Comparison of ENCODE assay signal across 16 cellular contexts in the genomic region with DNA sequence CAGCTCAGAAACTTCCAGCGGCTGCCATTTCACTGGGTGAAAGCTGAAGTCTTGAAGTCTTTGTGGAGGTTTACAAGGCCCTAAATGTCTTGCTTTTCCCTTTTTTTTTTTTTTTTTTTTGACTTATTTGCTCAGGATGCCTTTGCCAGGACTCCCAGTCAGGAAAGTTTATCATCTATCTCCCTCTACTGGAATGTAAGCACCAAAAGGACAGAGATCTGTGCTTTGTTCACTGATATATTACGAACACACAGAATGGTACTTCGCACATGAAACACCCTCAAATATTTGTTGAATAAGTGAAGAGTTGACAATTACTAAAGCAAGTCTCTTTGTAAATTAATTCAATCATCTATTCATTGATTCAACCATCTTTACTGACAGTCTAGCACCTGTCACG. TPM values are rescaled to one million over a fixed set of nuclear protein-coding genes. Genes with fewer than 3 reads are reported as not detected.
DNase-seq lines count a peak whose midpoint lies in the region; ATAC-seq, FAIRE-seq and TF ChIP-seq lines count a peak whose summit lies in the region.
"Had no signal": no experiment of that assay in that cellular context is flagged by ENCODE, and none has a peak within 500 bp of the region (broad histone marks: within the 10 kb centered on the region; RNA-seq: fewer than 3 reads in every experiment).

No MANE protein-coding gene starts in this region.

- DNase-seq in ACHN (peak; percentile 19), HepG2 (ENCODE audit: low spot score) (no peak), COLO829 (ENCODE audit: low spot score) (no peak), NCI-H187 (lab: John Stamatoyannopoulos, UW) (no peak)
- DNase-seq: CD8-positive, alpha-beta memory T cell; H7; NCI-H1092; NCI-H1694; NCI-H345; NCI-H526 treated with DMSO at 0.1 percent for 48 hours; PC-9 had no signal

- peak; percentile 78 for TF ChIP-seq CTCF in VCaP (conservative IDR thresholded peaks at IDR 0.05)
- TF ChIP-seq CTCF in HepG2 (CRISPR knock-in tag; IDR thresholded peaks at IDR 0.05): peak; percentile 17

- H3K27ac ChIP-seq in VCaP: peak overlapping the region; percentile 44
- no peak overlapping the region for H3K27ac ChIP-seq in HepG2 (ENCODE audit: extremely low read length, insufficient read depth, low read length)
- H3K27ac ChIP-seq: PC-9 had no signal

- H3K4me3 ChIP-seq in HepG2 (replicated peaks in 1 of 3; ENCODE audit: insufficient read depth in 1 of 3, low read depth in 2 of 3, low read length in 3 of 3): no peak overlapping the region
- H3K4me3 ChIP-seq: PC-9 had no signal

- POLR2A ChIA-PET in HepG2 (lab: Yijun Ruan, JAX): no interaction called here

- FAIRE-seq in HepG2 (lab: Jason Lieb, UNC): no peak

- H3K4me2 ChIP-seq in HepG2 (ENCODE audit: low read depth, low read length): no peak overlapping the region
- H3K4me2 ChIP-seq: PC-9 had no signal

- in situ Hi-C loops in ACHN (cut with HindIII; ENCODE audit: low pct_ligation_motif_present, low pct_unique_long_range_greater_than_20kb, low sequenced_read_pairs): no loop called here
- in situ Hi-C loops in HepG2 (cut with HindIII; ENCODE audit: extremely low pct_ligation_motif_present, low pct_unique_long_range_greater_than_20kb): no loop called here

- no peaks in the 10 kb centered on the region for H4K20me1 ChIP-seq in HepG2 (ENCODE audit: insufficient read depth, low read length)

- no peak for TF ChIP-seq POLR2A in HepG2 (IDR thresholded peaks at IDR 0.05; ENCODE audit: insufficient read depth in 1 of 2, low read depth in 2 of 2, low read length in 2 of 2)

- no peaks in the 10 kb centered on the region for H3K27me3 ChIP-seq in HepG2 (ENCODE audit: control insufficient read depth in 1 of 2, insufficient read depth in 2 of 2, low read length in 2 of 2)

- intact Hi-C loops in HepG2 (cut with micrococcal nuclease; ENCODE audit: unreplicated experiment): no loop called here

- 99% methylated on average over 4 of the region's 4 CpGs for WGBS in HepG2 (ENCODE audit: low lambda C conversion rate)

- TF ChIP-seq RAD21 in Ishikawa (IDR thresholded peaks at IDR 0.05; ENCODE audit: low read depth) (peak; percentile 37), HepG2 (CRISPR knock-in tag; IDR thresholded peaks at IDR 0.05) (no peak)

- H3K79me2 ChIP-seq in HepG2 (ENCODE audit: insufficient read depth, low read length): no peaks in the 10 kb centered on the region

- peaks cover 24% of the 10 kb centered on the region for H3K4me1 ChIP-seq in HepG2 (ENCODE audit: insufficient read depth, low read length)

- peaks cover 4 to 48% of the 10 kb centered on the region in 2 experiments; a peak in 4 of 5 replicates for H3K36me3 ChIP-seq in HepG2 (replicated peaks in 1 of 2; ENCODE audit: control insufficient read depth in 1 of 2, insufficient read depth in 2 of 2, low read length in 2 of 2)

- H3K9me3 ChIP-seq in HepG2 (ENCODE audit: low read length): no peaks in the 10 kb centered on the region

- no peak overlapping the region for H3K9ac ChIP-seq in HepG2 (ENCODE audit: insufficient read depth, low read depth, low read length)

- CTCF ChIA-PET in HepG2 (lab: Yijun Ruan, JAX; ENCODE audit: low intra/inter-chr PET ratio, low total read pairs): no interaction called here

- TF ChIP-seq EP300 in Ishikawa (IDR thresholded peaks at IDR 0.05; ENCODE audit: borderline replicate concordance) (no peak), HepG2 (IDR thresholded peaks at IDR 0.05; ENCODE audit: low read depth in 2 of 2, low read length in 2 of 2) (no peak), HepG2 (CRISPR knock-in tag; IDR thresholded peaks at IDR 0.05; ENCODE audit: borderline replicate concordance) (no peak)

- BruUV-seq in HepG2 (replicated peaks; lab: Mats Ljungman, UMichigan): no TSS peak

- H2AFZ ChIP-seq in HepG2 (ENCODE audit: low read length): no peak overlapping the region
- H2AFZ ChIP-seq: PC-9 had no signal

- ATAC-seq in HepG2 (no peak; the same call in 2 of the 3 replicates), HG03442 (IDR thresholded peaks at IDR 0.05; ENCODE audit: unreplicated experiment) (no peak)
- ATAC-seq: Right ventricle myocardium inferior had no signal

TF ChIP-seq in Ishikawa, 13 proteins besides CTCF, POLR2A, EP300 and RAD21:
- TF ChIP-seq NFIC (IDR thresholded peaks at IDR 0.05) (no peak), TAF1 (IDR thresholded peaks at IDR 0.05; ENCODE audit: low read depth) (no peak), YY1 (IDR thresholded peaks at IDR 0.05; ENCODE audit: low read depth) (no peak)

TF ChIP-seq in HepG2, 621 proteins besides CTCF, POLR2A, EP300 and RAD21:
- no peak for TF ChIP-seq ERF (CRISPR knock-in tag; IDR thresholded peaks at IDR 0.05)
- TF ChIP-seq ZNF713 (CRISPR knock-in tag; IDR thresholded peaks at IDR 0.05): no peak
- TF ChIP-seq, protein P1, sequence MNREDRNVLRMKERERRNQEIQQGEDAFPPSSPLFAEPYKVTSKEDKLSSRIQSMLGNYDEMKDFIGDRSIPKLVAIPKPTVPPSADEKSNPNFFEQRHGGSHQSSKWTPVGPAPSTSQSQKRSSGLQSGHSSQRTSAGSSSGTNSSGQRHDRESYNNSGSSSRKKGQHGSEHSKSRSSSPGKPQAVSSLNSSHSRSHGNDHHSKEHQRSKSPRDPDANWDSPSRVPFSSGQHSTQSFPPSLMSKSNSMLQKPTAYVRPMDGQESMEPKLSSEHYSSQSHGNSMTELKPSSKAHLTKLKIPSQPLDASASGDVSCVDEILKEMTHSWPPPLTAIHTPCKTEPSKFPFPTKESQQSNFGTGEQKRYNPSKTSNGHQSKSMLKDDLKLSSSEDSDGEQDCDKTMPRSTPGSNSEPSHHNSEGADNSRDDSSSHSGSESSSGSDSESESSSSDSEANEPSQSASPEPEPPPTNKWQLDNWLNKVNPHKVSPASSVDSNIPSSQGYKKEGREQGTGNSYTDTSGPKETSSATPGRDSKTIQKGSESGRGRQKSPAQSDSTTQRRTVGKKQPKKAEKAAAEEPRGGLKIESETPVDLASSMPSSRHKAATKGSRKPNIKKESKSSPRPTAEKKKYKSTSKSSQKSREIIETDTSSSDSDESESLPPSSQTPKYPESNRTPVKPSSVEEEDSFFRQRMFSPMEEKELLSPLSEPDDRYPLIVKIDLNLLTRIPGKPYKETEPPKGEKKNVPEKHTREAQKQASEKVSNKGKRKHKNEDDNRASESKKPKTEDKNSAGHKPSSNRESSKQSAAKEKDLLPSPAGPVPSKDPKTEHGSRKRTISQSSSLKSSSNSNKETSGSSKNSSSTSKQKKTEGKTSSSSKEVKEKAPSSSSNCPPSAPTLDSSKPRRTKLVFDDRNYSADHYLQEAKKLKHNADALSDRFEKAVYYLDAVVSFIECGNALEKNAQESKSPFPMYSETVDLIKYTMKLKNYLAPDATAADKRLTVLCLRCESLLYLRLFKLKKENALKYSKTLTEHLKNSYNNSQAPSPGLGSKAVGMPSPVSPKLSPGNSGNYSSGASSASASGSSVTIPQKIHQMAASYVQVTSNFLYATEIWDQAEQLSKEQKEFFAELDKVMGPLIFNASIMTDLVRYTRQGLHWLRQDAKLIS (CRISPR knock-in tag; IDR thresholded peaks at IDR 0.05): no peak
- no peak for TF ChIP-seq ZEB1 (IDR thresholded peaks at IDR 0.05; ENCODE audit: insufficient replicate concordance, low read depth)

RNA-seq across cellular contexts. Expression of gene ABCB4, which starts 23.2 kb away (rescaled TPM):
- 10.8 and 32.4 TPM in 2 replicates for total RNA-seq in HepG2 (2016; rRNA removed; fragmentation: Illumina TruSeq; extraction: Trizol)
- 9.0 and 9.2 TPM in 2 replicates for total RNA-seq in HepG2 (2016; cell fraction: cytosol; rRNA removed; fragmentation: Illumina TruSeq; extraction: Trizol; ENCODE audit: low read depth)
- total RNA-seq in HepG2 (2016; cell fraction: insoluble cytoplasmic fraction; rRNA removed; fragmentation: Illumina TruSeq; extraction: Trizol): 9.9 and 29.3 TPM in 2 replicates
- 7.7 and 8.5 TPM in 2 replicates for total RNA-seq in HepG2 (2016; cell fraction: membrane; rRNA removed; fragmentation: Illumina TruSeq; extraction: Trizol)
- 62.5 and 66.2 TPM in 2 replicates for total RNA-seq in HepG2 (2016; cell fraction: nucleus; rRNA removed; fragmentation: Illumina TruSeq; extraction: Trizol)
- 18.0 and 20.8 TPM in 2 replicates for polyA plus RNA-seq in HepG2 (2011; rRNA removed)
- polyA plus RNA-seq in HepG2 (2011; cell fraction: cytosol; rRNA removed): 12.2 and 13.6 TPM in 2 replicates
- 26.5 and 32.9 TPM in 2 replicates for polyA plus RNA-seq in HepG2 (2011; cell fraction: nucleus; rRNA removed)
- 15.0 and 18.7 TPM in 2 replicates for polyA plus RNA-seq in HepG2 (2012)
- polyA plus RNA-seq in HepG2 (2016; cell fraction: cytosol; fragmentation: Illumina TruSeq; extraction: Trizol; ENCODE audit: low read depth): 2.1 TPM in 2 replicates
- polyA plus RNA-seq in HepG2 (2016; cell fraction: insoluble cytoplasmic fraction; fragmentation: Illumina TruSeq; extraction: Trizol; ENCODE audit: low read depth): 7.5 and 9.1 TPM in 2 replicates
- polyA plus RNA-seq in HepG2 (2016; cell fraction: membrane; fragmentation: Illumina TruSeq; extraction: Trizol; ENCODE audit: low read depth): 3.6 and 5.2 TPM in 2 replicates
- 34.8 and 50.0 TPM in 2 replicates for polyA plus RNA-seq in HepG2 (2016; cell fraction: nucleus; fragmentation: Illumina TruSeq; extraction: Trizol; ENCODE audit: insufficient read depth, low read depth)
- polyA minus RNA-seq in HepG2 (2011; rRNA and poly(A)+ RNA removed; ENCODE audit: low replicate concordance): 17.4 TPM in 1 of 2 replicates, not detected in the other
- polyA minus RNA-seq in HepG2 (2011; cell fraction: cytosol; rRNA and poly(A)+ RNA removed): 12.0 and 22.4 TPM in 2 replicates
- polyA minus RNA-seq in HepG2 (2011; cell fraction: nucleus; rRNA and poly(A)+ RNA removed): 124 and 138 TPM in 2 replicates
- total RNA-seq: MCF 10A, PC-9 had no signal
- polyA plus RNA-seq: CD8-positive, alpha-beta memory T cell had no signal
